ENCODE assay signal across 20 cellular contexts in genomic region chr21:44599264-44600029, GRCh38. TPM values are rescaled to one million over a fixed set of nuclear protein-coding genes. Genes with fewer than 3 reads are reported as not detected.
DNase-seq lines count a peak whose midpoint lies in the region; ATAC-seq and TF ChIP-seq lines count a peak whose summit lies in the region.
"Had no signal": no experiment of that assay in that cellular context is flagged by ENCODE, and none has a peak within 500 bp of the region (broad histone marks: within the 10 kb centered on the region; RNA-seq: fewer than 3 reads in every experiment).

No MANE protein-coding gene starts in this region.

- no peak for ATAC-seq in gastrocnemius medialis
- ATAC-seq: HepG2 had no signal

- no peaks in the 10 kb centered on the region for H3K79me2 ChIP-seq in neural progenitor cell (ENCODE audit: low read depth)
- H3K79me2 ChIP-seq in trophoblast cell (ENCODE audit: control insufficient read depth, insufficient read depth, low read length, poor library complexity): no peaks in the 10 kb centered on the region

- peak overlapping the region; percentile 33 for H3K27ac Mint-ChIP-seq in glutamatergic neuron (ENCODE audit: unreplicated experiment)
- no peak overlapping the region for H3K27ac Mint-ChIP-seq in neural progenitor cell
- H3K27ac Mint-ChIP-seq: IgD-negative memory B cell had no signal

- H3K27me3 Mint-ChIP-seq in glutamatergic neuron (ENCODE audit: unreplicated experiment) (peaks cover 2% of the 10 kb centered on the region), neural progenitor cell (ENCODE audit: insufficient read depth, low read depth) (peaks cover 10% of the 10 kb centered on the region)

- H2BK5ac ChIP-seq in trophoblast cell (ENCODE audit: low read depth, low read length, poor library complexity): no peak overlapping the region

- no peak overlapping the region for H2BK12ac ChIP-seq in trophoblast cell (ENCODE audit: low read length)

- H2BK120ac ChIP-seq in trophoblast cell (ENCODE audit: insufficient read depth, low read length, poor library complexity): no peak overlapping the region

- DNase-seq in glutamatergic neuron: no peak
- no peak for DNase-seq in neural progenitor cell (ENCODE audit: low spot score)
- no peak for DNase-seq in trophoblast cell
- DNase-seq in stimulated activated CD4-positive, alpha-beta T cell treated with anti-CD3 and anti-CD28 coated beads, Interleukin-4, amount 100 ng/mL, for 4 hours: no peak
- no peak for DNase-seq in gastrocnemius medialis
- no peak for DNase-seq in SIG-M5 (lab: John Stamatoyannopoulos, UW)
- DNase-seq in activated naive CD4-positive, alpha-beta T cell treated with anti-CD3 and anti-CD28 coated beads, Interleukin-2, amount 50 U/mL, for 16 hours: no peak
- DNase-seq: ACHN; CD4-positive, alpha-beta memory T cell; DMS153; DMS79; GDM1; HCEC 1CT; KBM-7 had no signal

- no peaks in the 10 kb centered on the region for H4K20me1 ChIP-seq in neural progenitor cell (ENCODE audit: low read depth)

- H3K27me3 ChIP-seq in HUES6 (ENCODE audit: control insufficient read depth, insufficient read depth, low read length): no peaks in the 10 kb centered on the region
- no peaks in the 10 kb centered on the region for H3K27me3 ChIP-seq in neural progenitor cell
- H3K27me3 ChIP-seq in trophoblast cell (ENCODE audit: insufficient read depth, low read length): no peaks in the 10 kb centered on the region
- peaks cover 21 to 54% (median 49%) of the 10 kb centered on the region in 3 donors for H3K27me3 ChIP-seq in gastrocnemius medialis

- H4K12ac ChIP-seq in trophoblast cell (ENCODE audit: low read depth, low read length): no peak overlapping the region

- in situ Hi-C loops in gastrocnemius medialis (cut with MboI; ENCODE audit: low sequenced_read_pairs in 4 of 4): no loop called here

- H2AK5ac ChIP-seq in trophoblast cell (ENCODE audit: low read length): no peak overlapping the region

- H3K4me3 Mint-ChIP-seq in glutamatergic neuron (ENCODE audit: unreplicated experiment) (no peak overlapping the region), neural progenitor cell (no peak overlapping the region)
- H3K4me3 Mint-ChIP-seq: CD4-positive, alpha-beta memory T cell had no signal

- H3K79me1 ChIP-seq in trophoblast cell (ENCODE audit: low read length): no peaks in the 10 kb centered on the region

- peaks cover 24% of the 10 kb centered on the region for H3F3A ChIP-seq in neural progenitor cell (ENCODE audit: low read depth)

- TF ChIP-seq CTCF in glutamatergic neuron (IDR thresholded peaks at IDR 0.05; ENCODE audit: partially characterized antibody, unreplicated experiment) (no peak), neural progenitor cell (IDR thresholded peaks at IDR 0.05) (no peak), gastrocnemius medialis (IDR thresholded peaks at IDR 0.05 in 4 of 5, conservative IDR thresholded peaks at IDR 0.05 in 1 of 5) (no peak)

- H3K4me2 ChIP-seq in neural progenitor cell (no peak overlapping the region), trophoblast cell (ENCODE audit: low read length) (no peak overlapping the region)

- no peak overlapping the region for H3K23ac ChIP-seq in trophoblast cell (ENCODE audit: low read length)

- H3K4me1 ChIP-seq in HUES6 (ENCODE audit: control insufficient read depth, insufficient read depth, low read length) (peaks cover 21% of the 10 kb centered on the region), neural progenitor cell (peaks cover 27% of the 10 kb centered on the region), trophoblast cell (ENCODE audit: control insufficient read depth in 1 of 2, insufficient read depth in 2 of 2, low read length in 2 of 2) (peaks cover 0 to 5% of the 10 kb centered on the region in 2 experiments), gastrocnemius medialis (no peaks in the 10 kb centered on the region)

- peaks cover 6% of the 10 kb centered on the region for H3K36me3 Mint-ChIP-seq in glutamatergic neuron (ENCODE audit: unreplicated experiment)
- no peaks in the 10 kb centered on the region for H3K36me3 Mint-ChIP-seq in neural progenitor cell
- H3K36me3 Mint-ChIP-seq: CD4-positive, alpha-beta memory T cell had no signal

- H4K91ac ChIP-seq in trophoblast cell (ENCODE audit: low read depth, low read length): peak overlapping the region; percentile 3

- H3K18ac ChIP-seq in trophoblast cell (ENCODE audit: low read length): no peak overlapping the region

- no peak for TF ChIP-seq POLR2A in gastrocnemius medialis (IDR thresholded peaks at IDR 0.05)

- WGBS in trophoblast cell (ENCODE audit: extremely low coverage, insufficient coverage, insufficient read length): no CpG with 5 or more reads among the region's 8 CpGs

- H3K27ac ChIP-seq in HUES6 (ENCODE audit: low read depth, low read length) (0 out of 2 replicates have a peak overlapping the region, but pooled peaks have one; percentile 27), neural progenitor cell (peak overlapping the region; percentile 90), trophoblast cell (ENCODE audit: low read depth, low read length) (no peak overlapping the region), gastrocnemius medialis (no peak overlapping the region)

- no peaks in the 10 kb centered on the region for H3K36me3 ChIP-seq in HUES6 (ENCODE audit: control insufficient read depth, insufficient read depth, low read length)
- no peaks in the 10 kb centered on the region for H3K36me3 ChIP-seq in neural progenitor cell
- no peaks in the 10 kb centered on the region for H3K36me3 ChIP-seq in trophoblast cell (ENCODE audit: control insufficient read depth in 1 of 2, insufficient read depth in 2 of 2, low read length in 2 of 2)
- H3K36me3 ChIP-seq in gastrocnemius medialis: no peaks in the 10 kb centered on the region

- H3K4me3 ChIP-seq in HUES6 (ENCODE audit: low read depth, low read length) (no peak overlapping the region), neural progenitor cell (no peak overlapping the region), trophoblast cell (ENCODE audit: low read depth, low read length) (no peak overlapping the region), gastrocnemius medialis (no peak overlapping the region)

- H3K14ac ChIP-seq in trophoblast cell (ENCODE audit: low read length): no peak overlapping the region

- H3K4me1 Mint-ChIP-seq in glutamatergic neuron (ENCODE audit: low read depth, unreplicated experiment): peaks cover 3% of the 10 kb centered on the region
- peaks cover 9% of the 10 kb centered on the region for H3K4me1 Mint-ChIP-seq in neural progenitor cell

- peaks cover 9% of the 10 kb centered on the region for H3K9me3 Mint-ChIP-seq in glutamatergic neuron (ENCODE audit: unreplicated experiment)
- peaks cover 2% of the 10 kb centered on the region for H3K9me3 Mint-ChIP-seq in neural progenitor cell

- H2AFZ ChIP-seq in neural progenitor cell (replicated peaks) (peak overlapping the region; percentile 9), trophoblast cell (ENCODE audit: insufficient read depth, low read length, poor library complexity) (no peak overlapping the region)

- no peak overlapping the region for H4K8ac ChIP-seq in trophoblast cell (ENCODE audit: low read depth, low read length)

- no peak overlapping the region for H3K9ac ChIP-seq in HUES6 (ENCODE audit: low read length)
- H3K9ac ChIP-seq in neural progenitor cell: no peak overlapping the region
- H3K9ac ChIP-seq in trophoblast cell (ENCODE audit: low read length): no peak overlapping the region

- no peak overlapping the region for H3K4ac ChIP-seq in trophoblast cell (ENCODE audit: low read depth, low read length)

- intact Hi-C loops in gastrocnemius medialis (cut with DNase I; ENCODE audit: low total_unique reads): no loop called here

- H3K9me3 ChIP-seq in HUES6 (ENCODE audit: control insufficient read depth, insufficient read depth, low read depth, low read length) (peaks cover under 1% of the 10 kb centered on the region; the same call in 1 of the 2 replicates), neural progenitor cell (ENCODE audit: low read depth) (peaks cover 3% of the 10 kb centered on the region), trophoblast cell (ENCODE audit: insufficient read depth, low read depth, low read length) (peaks cover 7% of the 10 kb centered on the region), gastrocnemius medialis (no peaks in the 10 kb centered on the region)

RNA-seq across cellular contexts. Expression of gene KRTAP10-7, which starts 0.9 kb away (rescaled TPM):
- not detected for total RNA-seq in glutamatergic neuron (ENCODE audit: unreplicated experiment)
- not detected in 2 replicates for total RNA-seq in neural progenitor cell (ENCODE audit: low replicate concordance)
- not detected in 2 replicates for polyA plus RNA-seq in trophoblast cell (2013)
- total RNA-seq in gastrocnemius medialis: not detected
- total RNA-seq: CD4-positive, alpha-beta memory T cell; Daoy; H4; HepG2 had no signal
- polyA plus RNA-seq: BJ; CD4-positive, alpha-beta memory T cell; HepG2; IgD-negative memory B cell had no signal

RNA-seq across cellular contexts. Expression of gene KRTAP10-6, which starts 7.1 kb away (rescaled TPM):
- total RNA-seq in glutamatergic neuron (ENCODE audit: unreplicated experiment) (not detected), neural progenitor cell (ENCODE audit: low replicate concordance) (not detected in 2 replicates), gastrocnemius medialis (not detected)
- not detected in 2 replicates for polyA plus RNA-seq in trophoblast cell (2013)
- total RNA-seq: CD4-positive, alpha-beta memory T cell; Daoy; H4; HepG2 had no signal
- polyA plus RNA-seq: BJ; CD4-positive, alpha-beta memory T cell; HepG2; IgD-negative memory B cell had no signal

RNA-seq across cellular contexts. Expression of gene KRTAP10-8, which starts 12.4 kb away (rescaled TPM):
- not detected for total RNA-seq in glutamatergic neuron (ENCODE audit: unreplicated experiment)
- total RNA-seq in neural progenitor cell (ENCODE audit: low replicate concordance): not detected in 2 replicates
- polyA plus RNA-seq in trophoblast cell (2013): not detected in 2 replicates
- not detected for total RNA-seq in gastrocnemius medialis
- total RNA-seq: CD4-positive, alpha-beta memory T cell; Daoy; H4; HepG2 had no signal
- polyA plus RNA-seq: BJ; CD4-positive, alpha-beta memory T cell; HepG2; IgD-negative memory B cell had no signal

RNA-seq across cellular contexts. Expression of gene KRTAP10-5, which starts 19.0 kb away (rescaled TPM):
- total RNA-seq in glutamatergic neuron (ENCODE audit: unreplicated experiment): not detected
- not detected in 2 replicates for total RNA-seq in neural progenitor cell (ENCODE audit: low replicate concordance)
- not detected in 2 replicates for polyA plus RNA-seq in trophoblast cell (2013)
- not detected for total RNA-seq in gastrocnemius medialis
- total RNA-seq: CD4-positive, alpha-beta memory T cell; Daoy; H4; HepG2 had no signal
- polyA plus RNA-seq: BJ; CD4-positive, alpha-beta memory T cell; HepG2; IgD-negative memory B cell had no signal

RNA-seq across cellular contexts. Expression of gene KRTAP10-4, which starts 25.9 kb away (rescaled TPM):
- total RNA-seq in glutamatergic neuron (ENCODE audit: unreplicated experiment) (not detected), neural progenitor cell (ENCODE audit: low replicate concordance) (not detected in 2 replicates), gastrocnemius medialis (not detected)
- polyA plus RNA-seq in trophoblast cell (2013): not detected in 2 replicates
- total RNA-seq: CD4-positive, alpha-beta memory T cell; Daoy; H4; HepG2 had no signal
- polyA plus RNA-seq: BJ; CD4-positive, alpha-beta memory T cell; HepG2; IgD-negative memory B cell had no signal

Comparison
In these comparisons a context has a peak if more than half of its experiments do, and no peak if none do; other contexts are left out.
1. H3K27ac ChIP-seq: peak in HUES6 (single experiment) and neural progenitor cell (single experiment); none in trophoblast cell (single experiment) and gastrocnemius medialis (0 of 4).